Comparison of ENCODE assay signal across 8 cellular contexts in the genomic region with DNA sequence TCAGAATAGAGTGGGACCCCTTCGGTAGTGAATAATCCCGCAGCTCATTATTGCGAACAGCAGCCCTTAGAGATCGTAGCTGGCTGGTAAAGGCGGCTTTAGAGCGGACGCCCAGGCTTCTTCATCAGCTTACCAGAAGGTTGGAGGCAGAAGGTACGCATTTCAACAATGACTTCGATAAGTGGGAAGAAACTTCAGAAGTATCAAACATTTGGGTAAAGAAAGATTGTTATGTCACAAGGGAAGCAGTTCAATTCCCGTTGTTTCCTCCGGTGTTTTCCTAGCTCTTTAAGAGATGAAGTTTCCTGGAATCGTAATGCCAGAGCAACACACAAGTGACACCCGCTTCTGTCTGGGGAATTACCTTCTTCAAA.
A peak's percentile ranks its signal among the peaks of the same experiment; 100 is the strongest.
DNase-seq lines count a peak whose midpoint lies in the region; ATAC-seq and TF ChIP-seq lines count a peak whose summit lies in the region.

No MANE protein-coding gene starts in this region.

- H2AFZ ChIP-seq in fibroblast of lung (ENCODE audit: low read length) = no peak overlapping the region

- POLR2A ChIA-PET in AG04449 (lab: Yijun Ruan, JAX) = no interaction called here

- DNase-seq in AG04449 (ENCODE audit: low read depth, low spot score) = no peak
- DNase-seq in NCI-H748 treated with DMSO at 0.1 percent for 48 hours (lab: John Stamatoyannopoulos, UW) = peak; percentile 78
- DNase-seq in fibroblast of lung (ENCODE audit: low read depth in 2 of 2) = peak in 1 of 2 donors; percentile 30
- DNase-seq in NCI-H1092 (lab: John Stamatoyannopoulos, UW) = no peak
- DNase-seq in effector CD8-positive, alpha-beta T cell (lab: John Stamatoyannopoulos, UW) = no peak

- TF ChIP-seq CTCF in AG04449 (IDR thresholded peaks at IDR 0.05; ENCODE audit: insufficient read depth, low read length, missing control alignments) (no peak), fibroblast of lung (conservative IDR thresholded peaks at IDR 0.05 in 1 of 2, IDR thresholded peaks at IDR 0.05 in 1 of 2; ENCODE audit: low read depth in 1 of 2, low read length in 2 of 2) (no peak)

- H3K4me3 ChIP-seq in AG04449 (ENCODE audit: low read depth, low read length) (peak overlapping the region; percentile 34), fibroblast of lung (replicated peaks in 1 of 4; ENCODE audit: control extremely low read depth in 1 of 4, insufficient read depth in 1 of 4, low read depth in 3 of 4, low read length in 4 of 4) (peak overlapping the region; percentile 2 to 81 (median 30))

- no peaks in the 10 kb centered on the region for H3K4me1 ChIP-seq in fibroblast of lung (ENCODE audit: control insufficient read depth, extremely low read depth, insufficient read depth, low read length)

- H3K27ac ChIP-seq in fibroblast of lung (ENCODE audit: insufficient read depth, low read length) = no peak overlapping the region

- H3K79me2 ChIP-seq in fibroblast of lung (ENCODE audit: control insufficient read depth, insufficient read depth, low read length) = no peaks in the 10 kb centered on the region

- ATAC-seq in GM21529 (IDR thresholded peaks at IDR 0.05; ENCODE audit: unreplicated experiment) (peak; percentile 23), HG02973 (IDR thresholded peaks at IDR 0.05; ENCODE audit: unreplicated experiment) (no peak)
- ATAC-seq in activated CD4-positive, CD25-positive, alpha-beta regulatory T cell treated with anti-CD3 and anti-CD28 coated beads, Interleukin-2, amount 50 U/mL, for 24 hours = no peak

- H4K20me1 ChIP-seq in fibroblast of lung (ENCODE audit: control insufficient read depth, extremely low read depth, insufficient read depth, low read length) = no peaks in the 10 kb centered on the region

- no peaks in the 10 kb centered on the region for H3K9me3 ChIP-seq in fibroblast of lung (ENCODE audit: control insufficient read depth, insufficient read depth, low read depth, low read length)

- CTCF ChIA-PET in AG04449 (lab: Yijun Ruan, JAX) = interaction anchor here (1.1 kb wide), 1 partner anchor 73 kb away, joined by 7 read pairs; no protein-coding TSS in a partner anchor

- peak overlapping the region; percentile 71 for H3K4me2 ChIP-seq in fibroblast of lung (ENCODE audit: extremely low read depth, insufficient read depth, low read length)

- no peaks in the 10 kb centered on the region for H3K27me3 ChIP-seq in fibroblast of lung (ENCODE audit: control insufficient read depth, insufficient read depth, low read length)

- no peak overlapping the region for H3K9ac ChIP-seq in fibroblast of lung (ENCODE audit: insufficient read depth, low read length)

- H3K36me3 ChIP-seq in fibroblast of lung (ENCODE audit: control insufficient read depth, insufficient read depth, low read length) = no peaks in the 10 kb centered on the region
